ENCODE assay signal across 20 cellular contexts in genomic region chr6:12094689-12095088, GRCh38.
"Had no signal": no experiment of that assay in that cellular context is flagged by ENCODE, and none has a peak within 500 bp of the region (broad histone marks: within the 10 kb centered on the region; RNA-seq: fewer than 3 reads in every experiment).

No MANE protein-coding gene starts in this region.

- H3K27me3 Mint-ChIP-seq: naive thymus-derived CD4-positive, alpha-beta T cell had no signal

- FAIRE-seq: endothelial cell of umbilical vein had no signal

- ATAC-seq: gastrocnemius medialis; heart right ventricle; left lung; naive thymus-derived CD4-positive, alpha-beta T cell had no signal

- H3K4me1 ChIP-seq: colonic mucosa, gastrocnemius medialis, left lung, sigmoid colon, stomach had no signal

- H3K9me3 ChIP-seq: colonic mucosa, gastrocnemius medialis, left lung, neutrophil, sigmoid colon, stomach, thoracic aorta had no signal

- H3K36me3 ChIP-seq: colonic mucosa, gastrocnemius medialis, neutrophil, sigmoid colon, thoracic aorta had no signal

- H3K4me3 ChIP-seq: colonic mucosa, gastrocnemius medialis, heart right ventricle, left lung, lung, sigmoid colon, skin epidermis, stomach, thoracic aorta had no signal

- H3K27ac ChIP-seq: colonic mucosa, gastrocnemius medialis, heart right ventricle, left lung, neutrophil, sigmoid colon, stomach, thoracic aorta had no signal

- DNase-seq: colonic mucosa; dermis blood vessel endothelial cell; erythroblast; gastrocnemius medialis; heart right ventricle; islet precursor cell; left lung; naive thymus-derived CD4-positive, alpha-beta T cell; posterior cingulate gyrus; sigmoid colon; stimulated activated CD4-positive, alpha-beta T cell treated with anti-CD3 and anti-CD28 coated beads, Interleukin-12 subunit alpha, Interleukin-12 subunit beta, amount 100 ng/mL, for 4 hours; stimulated activated naive CD4-positive, alpha-beta T cell; stomach; substantia nigra; trophoblast cell had no signal

- H3K27me3 ChIP-seq: colonic mucosa, gastrocnemius medialis, heart right ventricle, left lung, neutrophil, sigmoid colon, stomach had no signal
